Comparison of ENCODE assay signal across 1 cellular context in the genomic region with DNA sequence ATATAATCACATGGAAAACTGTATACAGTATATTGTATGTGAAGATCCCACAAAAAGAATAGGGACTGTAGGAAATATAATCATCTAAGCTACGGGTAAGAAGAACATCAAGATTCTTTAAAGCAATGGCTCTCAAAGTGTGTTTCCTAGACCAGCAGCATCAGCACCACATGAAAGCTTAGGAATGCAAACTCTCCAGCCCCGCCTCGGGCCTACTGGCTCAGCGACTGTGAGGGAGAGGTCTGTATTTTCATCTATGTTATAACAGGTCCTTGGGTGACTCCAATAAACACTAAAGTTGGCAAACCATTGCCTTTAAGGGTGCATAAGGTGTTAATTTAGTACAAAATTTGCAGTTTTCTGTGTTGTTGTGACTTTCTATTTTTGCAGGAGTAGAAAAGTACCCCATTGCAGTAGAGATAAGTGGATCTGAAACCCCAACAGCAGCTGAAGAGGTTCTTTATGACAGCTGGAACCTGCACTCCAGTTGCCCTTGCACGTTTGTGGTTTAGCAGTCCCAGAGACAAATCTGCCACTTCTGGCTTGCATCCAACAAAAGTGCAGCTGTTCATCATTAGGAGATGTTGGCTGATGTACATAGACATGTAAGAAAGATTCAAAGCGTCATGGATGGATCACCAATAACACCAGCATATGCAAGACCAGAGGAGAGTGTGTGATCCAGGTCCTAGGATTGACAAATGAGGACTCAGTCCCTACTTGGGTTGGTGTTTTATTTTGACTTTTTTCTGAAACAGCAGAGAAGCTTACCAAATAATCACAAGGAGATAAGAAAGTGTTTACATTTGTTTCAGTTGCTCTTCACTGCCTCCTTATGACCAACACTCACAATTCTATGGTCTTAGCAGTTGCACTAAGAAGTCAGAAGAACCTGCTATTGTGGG.
A peak's percentile ranks its signal among the peaks of the same experiment; 100 is the strongest.
TF ChIP-seq lines count a peak whose summit lies in the region.

No MANE protein-coding gene starts in this region.

TF ChIP-seq in GM12878, 131 proteins besides CTCF, POLR2A, EP300 and RAD21 (continued from another document and continues in another):
- TF ChIP-seq, protein P1, sequence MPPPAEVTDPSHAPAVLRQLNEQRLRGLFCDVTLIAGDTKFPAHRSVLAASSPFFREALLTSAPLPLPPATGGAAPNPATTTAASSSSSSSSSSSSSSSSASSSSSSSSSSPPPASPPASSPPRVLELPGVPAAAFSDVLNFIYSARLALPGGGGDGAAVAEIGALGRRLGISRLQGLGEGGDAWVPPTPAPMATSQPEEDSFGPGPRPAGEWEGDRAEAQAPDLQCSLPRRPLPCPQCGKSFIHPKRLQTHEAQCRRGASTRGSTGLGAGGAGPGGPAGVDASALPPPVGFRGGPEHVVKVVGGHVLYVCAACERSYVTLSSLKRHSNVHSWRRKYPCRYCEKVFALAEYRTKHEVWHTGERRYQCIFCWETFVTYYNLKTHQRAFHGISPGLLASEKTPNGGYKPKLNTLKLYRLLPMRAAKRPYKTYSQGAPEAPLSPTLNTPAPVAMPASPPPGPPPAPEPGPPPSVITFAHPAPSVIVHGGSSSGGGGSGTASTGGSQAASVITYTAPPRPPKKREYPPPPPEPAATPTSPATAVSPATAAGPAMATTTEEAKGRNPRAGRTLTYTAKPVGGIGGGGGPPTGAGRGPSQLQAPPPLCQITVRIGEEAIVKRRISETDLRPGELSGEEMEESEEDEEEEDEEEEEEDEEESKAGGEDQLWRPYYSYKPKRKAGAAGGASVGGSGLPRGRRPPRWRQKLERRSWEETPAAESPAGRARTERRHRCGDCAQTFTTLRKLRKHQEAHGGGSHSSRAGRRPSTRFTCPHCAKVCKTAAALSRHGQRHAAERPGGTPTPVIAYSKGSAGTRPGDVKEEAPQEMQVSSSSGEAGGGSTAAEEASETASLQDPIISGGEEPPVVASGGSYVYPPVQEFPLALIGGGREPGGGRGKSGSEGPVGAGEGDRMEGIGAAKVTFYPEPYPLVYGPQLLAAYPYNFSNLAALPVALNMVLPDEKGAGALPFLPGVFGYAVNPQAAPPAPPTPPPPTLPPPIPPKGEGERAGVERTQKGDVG (CRISPR knock-in tag; IDR thresholded peaks at IDR 0.05): no peak
- TF ChIP-seq KAT2A (conservative IDR thresholded peaks at IDR 0.05; ENCODE audit: control insufficient read depth, low read depth, low read length) (no peak), KDM1A (IDR thresholded peaks at IDR 0.05; ENCODE audit: borderline replicate concordance) (no peak), SMAD1 (IDR thresholded peaks at IDR 0.05; ENCODE audit: low read depth, partially characterized antibody) (peak; percentile 96), GABPA (IDR thresholded peaks at IDR 0.05; ENCODE audit: low read depth) (no peak), BACH1 (IDR thresholded peaks at IDR 0.05; ENCODE audit: borderline replicate concordance) (peak; percentile 69; the same call in 1 of the 2 replicates), ZNF207 (IDR thresholded peaks at IDR 0.05; ENCODE audit: borderline replicate concordance) (peak; percentile 21; the same call in 1 of the 2 replicates), POU2F2 (IDR thresholded peaks at IDR 0.05; ENCODE audit: borderline replicate concordance, low read depth, low read length) (peak; percentile 81; the same call in 1 of the 3 replicates), ZBED1 (IDR thresholded peaks at IDR 0.05; ENCODE audit: borderline replicate concordance) (no peak), NFXL1 (IDR thresholded peaks at IDR 0.05; ENCODE audit: borderline replicate concordance) (no peak), BMI1 (IDR thresholded peaks at IDR 0.05; ENCODE audit: borderline replicate concordance) (peak; percentile 70; the same call in 1 of the 2 replicates), NRF1 (conservative IDR thresholded peaks at IDR 0.05; ENCODE audit: low read depth, low read length) (no peak), TCF12 (IDR thresholded peaks at IDR 0.05; ENCODE audit: low read depth, low read length) (peak; percentile 100), SPI1 (IDR thresholded peaks at IDR 0.05; ENCODE audit: borderline replicate concordance, insufficient read depth, low read depth, low read length) (peak; percentile 83), IKZF1 (conservative IDR thresholded peaks at IDR 0.05) (peak; percentile 92), HDGF (IDR thresholded peaks at IDR 0.05) (no peak), FOXM1 (IDR thresholded peaks at IDR 0.05; ENCODE audit: low read depth, low read length) (peak; percentile 97), STAT3 (IDR thresholded peaks at IDR 0.05; ENCODE audit: low read depth, low read length) (no peak), CREM (IDR thresholded peaks at IDR 0.05; ENCODE audit: low read depth) (peak; percentile 87), ATF7 (IDR thresholded peaks at IDR 0.05; ENCODE audit: low read depth) (peak; percentile 38; the same call in 1 of the 2 replicates), ETV6 (conservative IDR thresholded peaks at IDR 0.05 in 1 of 2, IDR thresholded peaks at IDR 0.05 in 1 of 2; ENCODE audit: borderline replicate concordance in 1 of 2, low read depth in 1 of 2) (peak in 1 of 2 experiments; percentile 78; a peak in 2 of 4 replicates), CHD1 (IDR thresholded peaks at IDR 0.05; ENCODE audit: low read depth, low read length) (no peak), MTA2 (IDR thresholded peaks at IDR 0.05; ENCODE audit: low read depth) (peak; percentile 89), JUNB (IDR thresholded peaks at IDR 0.05) (peak; percentile 46), GATAD2B (conservative IDR thresholded peaks at IDR 0.05; ENCODE audit: low read depth) (no peak; the same call in 1 of the 2 replicates), MYB (IDR thresholded peaks at IDR 0.05; ENCODE audit: borderline replicate concordance, low read depth, low read length) (0 out of 2 replicates have a peak, but pooled peaks have one; percentile 64), CBFB (IDR thresholded peaks at IDR 0.05; ENCODE audit: low read depth) (peak; percentile 95), POLR2AphosphoS5 (IDR thresholded peaks at IDR 0.05; ENCODE audit: low read length) (peak; percentile 61), SREBF1 (IDR thresholded peaks at IDR 0.05; ENCODE audit: low read length) (no peak), SMAD5 (IDR thresholded peaks at IDR 0.05; ENCODE audit: low read depth) (no peak), MTA3 (IDR thresholded peaks at IDR 0.05; ENCODE audit: borderline replicate concordance, low read length) (peak; percentile 92; the same call in 1 of the 2 replicates)
- TF ChIP-seq, protein P2, sequence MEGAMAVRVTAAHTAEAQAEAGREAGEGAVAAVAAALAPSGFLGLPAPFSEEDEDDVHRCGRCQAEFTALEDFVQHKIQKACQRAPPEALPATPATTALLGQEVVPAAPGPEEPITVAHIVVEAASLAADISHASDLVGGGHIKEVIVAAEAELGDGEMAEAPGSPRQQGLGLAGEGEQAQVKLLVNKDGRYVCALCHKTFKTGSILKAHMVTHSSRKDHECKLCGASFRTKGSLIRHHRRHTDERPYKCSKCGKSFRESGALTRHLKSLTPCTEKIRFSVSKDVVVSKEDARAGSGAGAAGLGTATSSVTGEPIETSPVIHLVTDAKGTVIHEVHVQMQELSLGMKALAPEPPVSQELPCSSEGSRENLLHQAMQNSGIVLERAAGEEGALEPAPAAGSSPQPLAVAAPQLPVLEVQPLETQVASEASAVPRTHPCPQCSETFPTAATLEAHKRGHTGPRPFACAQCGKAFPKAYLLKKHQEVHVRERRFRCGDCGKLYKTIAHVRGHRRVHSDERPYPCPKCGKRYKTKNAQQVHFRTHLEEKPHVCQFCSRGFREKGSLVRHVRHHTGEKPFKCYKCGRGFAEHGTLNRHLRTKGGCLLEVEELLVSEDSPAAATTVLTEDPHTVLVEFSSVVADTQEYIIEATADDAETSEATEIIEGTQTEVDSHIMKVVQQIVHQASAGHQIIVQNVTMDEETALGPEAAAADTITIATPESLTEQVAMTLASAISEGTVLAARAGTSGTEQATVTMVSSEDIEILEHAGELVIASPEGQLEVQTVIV (IDR thresholded peaks at IDR 0.05; ENCODE audit: borderline replicate concordance, partially characterized antibody): no peak
- TF ChIP-seq, protein P3, sequence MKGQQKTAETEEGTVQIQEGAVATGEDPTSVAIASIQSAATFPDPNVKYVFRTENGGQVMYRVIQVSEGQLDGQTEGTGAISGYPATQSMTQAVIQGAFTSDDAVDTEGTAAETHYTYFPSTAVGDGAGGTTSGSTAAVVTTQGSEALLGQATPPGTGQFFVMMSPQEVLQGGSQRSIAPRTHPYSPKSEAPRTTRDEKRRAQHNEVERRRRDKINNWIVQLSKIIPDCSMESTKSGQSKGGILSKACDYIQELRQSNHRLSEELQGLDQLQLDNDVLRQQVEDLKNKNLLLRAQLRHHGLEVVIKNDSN (IDR thresholded peaks at IDR 0.05; ENCODE audit: borderline replicate concordance, extremely low read length, insufficient read depth, low read depth, low read length): no peak
- TF ChIP-seq, protein P4, sequence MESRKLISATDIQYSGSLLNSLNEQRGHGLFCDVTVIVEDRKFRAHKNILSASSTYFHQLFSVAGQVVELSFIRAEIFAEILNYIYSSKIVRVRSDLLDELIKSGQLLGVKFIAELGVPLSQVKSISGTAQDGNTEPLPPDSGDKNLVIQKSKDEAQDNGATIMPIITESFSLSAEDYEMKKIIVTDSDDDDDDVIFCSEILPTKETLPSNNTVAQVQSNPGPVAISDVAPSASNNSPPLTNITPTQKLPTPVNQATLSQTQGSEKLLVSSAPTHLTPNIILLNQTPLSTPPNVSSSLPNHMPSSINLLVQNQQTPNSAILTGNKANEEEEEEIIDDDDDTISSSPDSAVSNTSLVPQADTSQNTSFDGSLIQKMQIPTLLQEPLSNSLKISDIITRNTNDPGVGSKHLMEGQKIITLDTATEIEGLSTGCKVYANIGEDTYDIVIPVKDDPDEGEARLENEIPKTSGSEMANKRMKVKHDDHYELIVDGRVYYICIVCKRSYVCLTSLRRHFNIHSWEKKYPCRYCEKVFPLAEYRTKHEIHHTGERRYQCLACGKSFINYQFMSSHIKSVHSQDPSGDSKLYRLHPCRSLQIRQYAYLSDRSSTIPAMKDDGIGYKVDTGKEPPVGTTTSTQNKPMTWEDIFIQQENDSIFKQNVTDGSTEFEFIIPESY (IDR thresholded peaks at IDR 0.05): no peak
- TF ChIP-seq, protein P5, sequence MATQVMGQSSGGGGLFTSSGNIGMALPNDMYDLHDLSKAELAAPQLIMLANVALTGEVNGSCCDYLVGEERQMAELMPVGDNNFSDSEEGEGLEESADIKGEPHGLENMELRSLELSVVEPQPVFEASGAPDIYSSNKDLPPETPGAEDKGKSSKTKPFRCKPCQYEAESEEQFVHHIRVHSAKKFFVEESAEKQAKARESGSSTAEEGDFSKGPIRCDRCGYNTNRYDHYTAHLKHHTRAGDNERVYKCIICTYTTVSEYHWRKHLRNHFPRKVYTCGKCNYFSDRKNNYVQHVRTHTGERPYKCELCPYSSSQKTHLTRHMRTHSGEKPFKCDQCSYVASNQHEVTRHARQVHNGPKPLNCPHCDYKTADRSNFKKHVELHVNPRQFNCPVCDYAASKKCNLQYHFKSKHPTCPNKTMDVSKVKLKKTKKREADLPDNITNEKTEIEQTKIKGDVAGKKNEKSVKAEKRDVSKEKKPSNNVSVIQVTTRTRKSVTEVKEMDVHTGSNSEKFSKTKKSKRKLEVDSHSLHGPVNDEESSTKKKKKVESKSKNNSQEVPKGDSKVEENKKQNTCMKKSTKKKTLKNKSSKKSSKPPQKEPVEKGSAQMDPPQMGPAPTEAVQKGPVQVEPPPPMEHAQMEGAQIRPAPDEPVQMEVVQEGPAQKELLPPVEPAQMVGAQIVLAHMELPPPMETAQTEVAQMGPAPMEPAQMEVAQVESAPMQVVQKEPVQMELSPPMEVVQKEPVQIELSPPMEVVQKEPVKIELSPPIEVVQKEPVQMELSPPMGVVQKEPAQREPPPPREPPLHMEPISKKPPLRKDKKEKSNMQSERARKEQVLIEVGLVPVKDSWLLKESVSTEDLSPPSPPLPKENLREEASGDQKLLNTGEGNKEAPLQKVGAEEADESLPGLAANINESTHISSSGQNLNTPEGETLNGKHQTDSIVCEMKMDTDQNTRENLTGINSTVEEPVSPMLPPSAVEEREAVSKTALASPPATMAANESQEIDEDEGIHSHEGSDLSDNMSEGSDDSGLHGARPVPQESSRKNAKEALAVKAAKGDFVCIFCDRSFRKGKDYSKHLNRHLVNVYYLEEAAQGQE (IDR thresholded peaks at IDR 0.05; ENCODE audit: low read depth, low read length): no peak
- TF ChIP-seq, protein P6, sequence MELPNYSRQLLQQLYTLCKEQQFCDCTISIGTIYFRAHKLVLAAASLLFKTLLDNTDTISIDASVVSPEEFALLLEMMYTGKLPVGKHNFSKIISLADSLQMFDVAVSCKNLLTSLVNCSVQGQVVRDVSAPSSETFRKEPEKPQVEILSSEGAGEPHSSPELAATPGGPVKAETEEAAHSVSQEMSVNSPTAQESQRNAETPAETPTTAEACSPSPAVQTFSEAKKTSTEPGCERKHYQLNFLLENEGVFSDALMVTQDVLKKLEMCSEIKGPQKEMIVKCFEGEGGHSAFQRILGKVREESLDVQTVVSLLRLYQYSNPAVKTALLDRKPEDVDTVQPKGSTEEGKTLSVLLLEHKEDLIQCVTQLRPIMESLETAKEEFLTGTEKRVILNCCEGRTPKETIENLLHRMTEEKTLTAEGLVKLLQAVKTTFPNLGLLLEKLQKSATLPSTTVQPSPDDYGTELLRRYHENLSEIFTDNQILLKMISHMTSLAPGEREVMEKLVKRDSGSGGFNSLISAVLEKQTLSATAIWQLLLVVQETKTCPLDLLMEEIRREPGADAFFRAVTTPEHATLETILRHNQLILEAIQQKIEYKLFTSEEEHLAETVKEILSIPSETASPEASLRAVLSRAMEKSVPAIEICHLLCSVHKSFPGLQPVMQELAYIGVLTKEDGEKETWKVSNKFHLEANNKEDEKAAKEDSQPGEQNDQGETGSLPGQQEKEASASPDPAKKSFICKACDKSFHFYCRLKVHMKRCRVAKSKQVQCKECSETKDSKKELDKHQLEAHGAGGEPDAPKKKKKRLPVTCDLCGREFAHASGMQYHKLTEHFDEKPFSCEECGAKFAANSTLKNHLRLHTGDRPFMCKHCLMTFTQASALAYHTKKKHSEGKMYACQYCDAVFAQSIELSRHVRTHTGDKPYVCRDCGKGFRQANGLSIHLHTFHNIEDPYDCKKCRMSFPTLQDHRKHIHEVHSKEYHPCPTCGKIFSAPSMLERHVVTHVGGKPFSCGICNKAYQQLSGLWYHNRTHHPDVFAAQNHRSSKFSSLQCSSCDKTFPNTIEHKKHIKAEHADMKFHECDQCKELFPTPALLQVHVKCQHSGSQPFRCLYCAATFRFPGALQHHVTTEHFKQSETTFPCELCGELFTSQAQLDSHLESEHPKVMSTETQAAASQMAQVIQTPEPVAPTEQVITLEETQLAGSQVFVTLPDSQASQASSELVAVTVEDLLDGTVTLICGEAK (IDR thresholded peaks at IDR 0.05; ENCODE audit: borderline replicate concordance): no peak
- TF ChIP-seq, protein P7, sequence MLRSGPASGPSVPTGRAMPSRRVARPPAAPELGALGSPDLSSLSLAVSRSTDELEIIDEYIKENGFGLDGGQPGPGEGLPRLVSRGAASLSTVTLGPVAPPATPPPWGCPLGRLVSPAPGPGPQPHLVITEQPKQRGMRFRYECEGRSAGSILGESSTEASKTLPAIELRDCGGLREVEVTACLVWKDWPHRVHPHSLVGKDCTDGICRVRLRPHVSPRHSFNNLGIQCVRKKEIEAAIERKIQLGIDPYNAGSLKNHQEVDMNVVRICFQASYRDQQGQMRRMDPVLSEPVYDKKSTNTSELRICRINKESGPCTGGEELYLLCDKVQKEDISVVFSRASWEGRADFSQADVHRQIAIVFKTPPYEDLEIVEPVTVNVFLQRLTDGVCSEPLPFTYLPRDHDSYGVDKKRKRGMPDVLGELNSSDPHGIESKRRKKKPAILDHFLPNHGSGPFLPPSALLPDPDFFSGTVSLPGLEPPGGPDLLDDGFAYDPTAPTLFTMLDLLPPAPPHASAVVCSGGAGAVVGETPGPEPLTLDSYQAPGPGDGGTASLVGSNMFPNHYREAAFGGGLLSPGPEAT (IDR thresholded peaks at IDR 0.05; ENCODE audit: low read depth): peak; percentile 77; the same call in 1 of the 2 replicates
